17 cellular contexts compared by ENCODE assay signal in genomic region chr15:80199869-80200268, GRCh38. TPM values are rescaled to one million over a fixed set of nuclear protein-coding genes. Genes with fewer than 3 reads are reported as not detected.
A peak's percentile ranks its signal among the peaks of the same experiment; 100 is the strongest.
DNase-seq lines count a peak whose midpoint lies in the region; ATAC-seq and TF ChIP-seq lines count a peak whose summit lies in the region.
"Had no signal": no experiment of that assay in that cellular context is flagged by ENCODE, and none has a peak within 500 bp of the region (broad histone marks: within the 10 kb centered on the region; RNA-seq: fewer than 3 reads in every experiment).

No MANE protein-coding gene starts in this region.

- peak overlapping the region; percentile 23 to 64 for H3K27ac Mint-ChIP-seq in stimulated activated naive CD8-positive, alpha-beta T cell treated with anti-CD3 and anti-CD28 coated beads, Interleukin-15, amount 100 ng/mL, for 72 hours

- H3K36me3 ChIP-seq in vagina (no peaks in the 10 kb centered on the region), WERI-Rb-1 (no peaks in the 10 kb centered on the region)
- H3K36me3 ChIP-seq: BE2C had no signal

- H3K4me3 Mint-ChIP-seq in stimulated activated naive CD8-positive, alpha-beta T cell treated with anti-CD3 and anti-CD28 coated beads, Interleukin-15, amount 100 ng/mL, for 72 hours = no peak overlapping the region
- H3K4me3 Mint-ChIP-seq: CD4-positive, CD25-positive, alpha-beta regulatory T cell; CD8-positive, alpha-beta memory T cell had no signal

- intact Hi-C loops in vagina (cut with DNase I) = no loop called here

- H3K4me1 Mint-ChIP-seq in stimulated activated naive CD8-positive, alpha-beta T cell treated with anti-CD3 and anti-CD28 coated beads, Interleukin-15, amount 100 ng/mL, for 72 hours = no peaks in the 10 kb centered on the region
- H3K4me1 Mint-ChIP-seq: CD4-positive, CD25-positive, alpha-beta regulatory T cell; CD8-positive, alpha-beta memory T cell had no signal

- ATAC-seq in stimulated activated naive CD8-positive, alpha-beta T cell treated with anti-CD3 and anti-CD28 coated beads, Interleukin-15, amount 100 ng/mL, for 72 hours = no peak
- no peak for ATAC-seq in stimulated activated naive CD8-positive, alpha-beta T cell treated with anti-CD3 and anti-CD28 coated beads, Interleukin-15, Interleukin-2, amounts not matched to agents 100 U/mL and 50 U/mL, for 24 hours
- no peak for ATAC-seq in GM19351 (IDR thresholded peaks at IDR 0.05; ENCODE audit: unreplicated experiment)

- H3K27me3 ChIP-seq in vagina (no peaks in the 10 kb centered on the region), WERI-Rb-1 (ENCODE audit: insufficient read depth, low read depth, severe bottlenecking) (no peaks in the 10 kb centered on the region)

- TF ChIP-seq POLR2A in vagina (IDR thresholded peaks at IDR 0.05) = no peak

- no peaks in the 10 kb centered on the region for H3K9me3 Mint-ChIP-seq in stimulated activated naive CD8-positive, alpha-beta T cell treated with anti-CD3 and anti-CD28 coated beads, Interleukin-15, amount 100 ng/mL, for 72 hours
- H3K9me3 Mint-ChIP-seq: CD8-positive, alpha-beta memory T cell had no signal

- DNase-seq in stimulated activated naive CD8-positive, alpha-beta T cell treated with anti-CD3 and anti-CD28 coated beads, Interleukin-15, amount 100 ng/mL, for 72 hours = no peak
- DNase-seq in stimulated activated naive CD8-positive, alpha-beta T cell treated with anti-CD3 and anti-CD28 coated beads, Interleukin-15, Interleukin-2, amounts not matched to agents 100 U/mL and 50 U/mL, for 24 hours = no peak
- DNase-seq in NCI-H526 treated with DMSO at 0.1 percent for 48 hours (lab: John Stamatoyannopoulos, UW) = peak; percentile 72
- peak; percentile 16 for DNase-seq in coronary artery (ENCODE audit: low spot score)
- DNase-seq in vagina (ENCODE audit: extremely low spot score in 2 of 2) = peak; percentile 55 to 64
- no peak for DNase-seq in COLO829 (ENCODE audit: low spot score)
- no peak for DNase-seq in WERI-Rb-1
- DNase-seq: ACHN; BE2C; C1 segment of cervical spinal cord; Caco-2; CD4-positive, CD25-positive, alpha-beta regulatory T cell; CD8-positive, alpha-beta memory T cell; HCEC 1CT had no signal

- H3K4me3 ChIP-seq in coronary artery (no peak overlapping the region), vagina (no peak overlapping the region), WERI-Rb-1 (ENCODE audit: low read depth, low read length) (no peak overlapping the region)

- H3K27me3 Mint-ChIP-seq in stimulated activated naive CD8-positive, alpha-beta T cell treated with anti-CD3 and anti-CD28 coated beads, Interleukin-15, amount 100 ng/mL, for 72 hours = peaks cover 21% of the 10 kb centered on the region
- H3K27me3 Mint-ChIP-seq: CD4-positive, CD25-positive, alpha-beta regulatory T cell had no signal

- no peaks in the 10 kb centered on the region for H3K4me1 ChIP-seq in vagina
- H3K4me1 ChIP-seq: BE2C, Caco-2 had no signal

- H3K9me3 ChIP-seq in vagina = no peaks in the 10 kb centered on the region
- no peaks in the 10 kb centered on the region for H3K9me3 ChIP-seq in WERI-Rb-1 (ENCODE audit: severe bottlenecking)
- H3K9me3 ChIP-seq: BE2C, Caco-2 had no signal

- TF ChIP-seq CTCF in coronary artery (IDR thresholded peaks at IDR 0.05) (no peak), vagina (IDR thresholded peaks at IDR 0.05) (no peak), WERI-Rb-1 (IDR thresholded peaks at IDR 0.05; ENCODE audit: low read depth, low read length) (no peak)

- H3K27ac ChIP-seq in coronary artery (no peak overlapping the region), vagina (no peak overlapping the region), WERI-Rb-1 (no peak overlapping the region)

RNA-seq across cellular contexts. Expression of gene FAH, which starts 47.1 kb away (rescaled TPM):
- 27.3 TPM for total RNA-seq in vagina

RNA-seq across cellular contexts. Expression of gene CTXND1, which starts 52.1 kb away (rescaled TPM):
- 0.49 TPM for total RNA-seq in vagina
- total RNA-seq: A172; CD4-positive, CD25-positive, alpha-beta regulatory T cell; CD8-positive, alpha-beta memory T cell; HT-29 had no signal

Comparison
In these comparisons a context has a peak if more than half of its experiments do, and no peak if none do; other contexts are left out.
1. DNase-seq: peak in NCI-H526 treated with DMSO at 0.1 percent for 48 hours (single experiment), coronary artery (single experiment) and vagina (2 of 2); none in stimulated activated naive CD8-positive, alpha-beta T cell treated with anti-CD3 and anti-CD28 coated beads, Interleukin-15, amount 100 ng/mL, for 72 hours (0 of 2), stimulated activated naive CD8-positive, alpha-beta T cell treated with anti-CD3 and anti-CD28 coated beads, Interleukin-15, Interleukin-2, amounts not matched to agents 100 U/mL and 50 U/mL, for 24 hours (single experiment), COLO829 (single experiment) and WERI-Rb-1 (single experiment).